14 cellular contexts compared by ENCODE assay signal in the genomic region with DNA sequence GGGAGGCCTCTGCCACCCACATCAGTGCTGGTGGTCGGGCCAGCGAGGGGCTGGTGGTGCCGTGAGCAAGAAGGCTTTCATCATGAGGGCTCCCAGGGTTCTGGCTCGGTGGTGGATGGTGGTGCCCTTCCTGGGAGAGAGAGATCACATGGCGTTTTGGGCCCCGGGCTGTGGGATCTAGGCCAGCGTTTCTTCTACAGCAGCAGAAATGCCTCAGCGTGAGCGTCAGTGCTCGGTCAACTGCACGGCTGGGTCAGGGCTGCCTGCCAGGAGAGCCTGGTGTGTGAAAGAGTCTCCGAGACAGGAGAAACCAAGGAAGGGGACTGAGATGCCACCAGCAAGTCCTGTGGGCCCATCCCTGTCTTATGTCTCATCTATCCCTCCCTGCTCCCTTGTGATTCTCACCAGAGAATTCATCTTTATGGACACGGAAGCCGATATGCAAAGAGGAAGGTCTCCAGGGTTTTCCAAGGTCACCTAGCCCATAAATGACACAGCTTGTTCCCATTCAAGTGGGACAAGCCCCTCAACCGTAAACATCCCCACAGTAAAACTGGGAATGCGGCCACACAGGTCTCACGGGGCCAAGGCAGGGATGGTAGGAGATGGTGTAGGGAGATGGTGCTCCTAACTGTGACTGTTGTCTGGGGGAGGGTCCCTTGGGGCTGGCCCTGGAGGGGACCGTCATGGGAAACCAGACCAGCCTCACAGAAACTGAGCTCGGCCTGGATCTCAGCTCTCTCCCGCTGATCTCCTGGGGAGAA.
DNase-seq lines count a peak whose midpoint lies in the region; ATAC-seq and TF ChIP-seq lines count a peak whose summit lies in the region.
"Had no signal": no experiment of that assay in that cellular context is flagged by ENCODE, and none has a peak within 500 bp of the region (broad histone marks: within the 10 kb centered on the region; RNA-seq: fewer than 3 reads in every experiment).

No MANE protein-coding gene starts in this region.

- H3K27me3 ChIP-seq in WERI-Rb-1 (ENCODE audit: insufficient read depth, low read depth, severe bottlenecking) (no peaks in the 10 kb centered on the region), mesenchymal stem cell (ENCODE audit: control insufficient read depth in 1 of 2, insufficient read depth in 1 of 2, low read length in 2 of 2) (peaks cover 38 to 62% of the 10 kb centered on the region in 2 experiments)

- H2BK15ac ChIP-seq in mesenchymal stem cell (ENCODE audit: low read depth, poor library complexity, severe bottlenecking): no peak overlapping the region

- 87% methylated on average over 19 of the region's 20 CpGs for WGBS in mesenchymal stem cell

- H3K23ac ChIP-seq in mesenchymal stem cell (ENCODE audit: low read length in 2 of 2): no peak overlapping the region

- H3K27ac ChIP-seq in WERI-Rb-1 (0 out of 2 replicates have a peak overlapping the region, but pooled peaks have one; percentile 14), mesenchymal stem cell (ENCODE audit: low read length, poor library complexity, severe bottlenecking) (no peak overlapping the region)
- H3K27ac ChIP-seq: A549, spleen had no signal

- H3K4ac ChIP-seq in mesenchymal stem cell (ENCODE audit: low read depth in 1 of 2, low read length in 2 of 2): no peak overlapping the region

- no peak overlapping the region for H4K91ac ChIP-seq in mesenchymal stem cell (ENCODE audit: low read length)

- no peak overlapping the region for H2AK5ac ChIP-seq in mesenchymal stem cell (ENCODE audit: low read length, severe bottlenecking)

- H2BK120ac ChIP-seq in mesenchymal stem cell (ENCODE audit: low read depth, low read length): no peak overlapping the region

- H3K36me3 ChIP-seq in WERI-Rb-1 (peaks cover 18% of the 10 kb centered on the region), mesenchymal stem cell (ENCODE audit: control insufficient read depth in 1 of 2, insufficient read depth in 2 of 2, low read depth in 1 of 2, low read length in 2 of 2) (no peaks in the 10 kb centered on the region)
- H3K36me3 ChIP-seq: spleen had no signal

- TF ChIP-seq CTCF in AG09319 (IDR thresholded peaks at IDR 0.05; ENCODE audit: low read depth, low read length): no peak
- no peak for TF ChIP-seq CTCF in WERI-Rb-1 (IDR thresholded peaks at IDR 0.05; ENCODE audit: low read depth, low read length)

- intact Hi-C loops in head of caudate nucleus (cut with DNase I): no loop called here

- no peaks in the 10 kb centered on the region for H3K4me1 ChIP-seq in mesenchymal stem cell (ENCODE audit: control insufficient read depth, insufficient read depth, low read depth, low read length)
- H3K4me1 ChIP-seq: A549, spleen had no signal

- H3K79me1 ChIP-seq in mesenchymal stem cell (replicated peaks; ENCODE audit: low read length, poor library complexity, severe bottlenecking): no peaks in the 10 kb centered on the region

- no peaks in the 10 kb centered on the region for H3K9me3 ChIP-seq in WERI-Rb-1 (ENCODE audit: severe bottlenecking)
- H3K9me3 ChIP-seq in mesenchymal stem cell (ENCODE audit: control insufficient read depth, low read length): no peaks in the 10 kb centered on the region
- H3K9me3 ChIP-seq: A549, spleen had no signal

- no peak overlapping the region for H3K4me2 ChIP-seq in mesenchymal stem cell (ENCODE audit: low read length, poor library complexity, severe bottlenecking)
- H3K4me2 ChIP-seq: A549 had no signal

- no peak overlapping the region for H3K9ac ChIP-seq in mesenchymal stem cell (ENCODE audit: low read length)

- H3K14ac ChIP-seq in mesenchymal stem cell (ENCODE audit: low read length in 2 of 2): no peak overlapping the region

- no peak overlapping the region for H2BK12ac ChIP-seq in mesenchymal stem cell (ENCODE audit: low read length in 2 of 2)

- H4K8ac ChIP-seq in mesenchymal stem cell (ENCODE audit: low read length): no peak overlapping the region

- no peak overlapping the region for H3K18ac ChIP-seq in mesenchymal stem cell (ENCODE audit: low read depth in 1 of 2, low read length in 2 of 2)

- no peak overlapping the region for H3K4me3 ChIP-seq in WERI-Rb-1 (ENCODE audit: low read depth, low read length)
- no peak overlapping the region for H3K4me3 ChIP-seq in mesenchymal stem cell (ENCODE audit: insufficient read depth in 1 of 2, low read depth in 1 of 2, low read length in 2 of 2)
- H3K4me3 ChIP-seq: A549, spleen had no signal

- ATAC-seq in GM21717 (IDR thresholded peaks at IDR 0.05; ENCODE audit: unreplicated experiment): no peak
- ATAC-seq: A549; activated CD8-positive, alpha-beta T cell treated with anti-CD3 and anti-CD28 coated beads, Interleukin-2, amount 10 ng/mL, durations not matched to agents 7 days and 5 days had no signal

- H2BK5ac ChIP-seq in mesenchymal stem cell (ENCODE audit: low read depth, low read length, poor library complexity, severe bottlenecking): no peak overlapping the region

- H2AFZ ChIP-seq in mesenchymal stem cell (ENCODE audit: low read depth, low read length): no peak overlapping the region

- peak; percentile 8 for DNase-seq in AG09319 (ENCODE audit: extremely low read depth, low read depth)
- no peak for DNase-seq in WERI-Rb-1
- peak; percentile 28 to 87 (median 71) for DNase-seq in head of caudate nucleus
- DNase-seq in nucleus accumbens (lab: John Stamatoyannopoulos, UW): peak in 50 of 56 donors; percentile 18 to 88 (median 55)
- no peak for DNase-seq in mesenchymal stem cell
- DNase-seq in activated T-cell treated with anti-CD3 and anti-CD28 coated beads, Interleukin-2, amount 50 U/mL, for 1 hour: no peak
- DNase-seq in HT-29 (ENCODE audit: low spot score): no peak
- DNase-seq: activated CD8-positive, alpha-beta T cell treated with anti-CD3 and anti-CD28 coated beads, Interleukin-2, amount 10 ng/mL, durations not matched to agents 7 days and 5 days; KG1; NCI-H2081; SHP77 treated with DMSO at 0.1 percent for 48 hours; spleen had no signal

Comparison
In these comparisons a context has a peak if more than half of its experiments do, and no peak if none do; other contexts are left out.
1. DNase-seq: peak in AG09319 (single experiment), head of caudate nucleus (42 of 42) and nucleus accumbens (50 of 56); none in WERI-Rb-1 (single experiment), mesenchymal stem cell (single experiment), activated T-cell treated with anti-CD3 and anti-CD28 coated beads, Interleukin-2, amount 50 U/mL, for 1 hour (single experiment) and HT-29 (single experiment).